8 cellular contexts compared by ENCODE assay signal in genomic region chr1:27526569-27527222, GRCh38. TPM values are rescaled to one million over a fixed set of nuclear protein-coding genes. Genes with fewer than 3 reads are reported as not detected.
DNase-seq lines count a peak whose midpoint lies in the region; ATAC-seq and TF ChIP-seq lines count a peak whose summit lies in the region.

No MANE protein-coding gene starts in this region.

- peaks cover 0 to 3% (median 0%) of the 10 kb centered on the region in 7 donors for H3K9me3 Mint-ChIP-seq in CD14-positive monocyte

- H3K4me1 Mint-ChIP-seq in CD14-positive monocyte = peaks cover 76% of the 10 kb centered on the region

- TF ChIP-seq CTCF in CD14-positive monocyte (IDR thresholded peaks at IDR 0.05) (no peak), HL-60 (IDR thresholded peaks at IDR 0.05; ENCODE audit: insufficient read depth, low read length) (no peak)

- H3K36me3 ChIP-seq in adipocyte (ENCODE audit: control insufficient read depth, insufficient read depth, low read length, severe bottlenecking) (no peaks in the 10 kb centered on the region), mucosa of stomach (ENCODE audit: control insufficient read depth, insufficient read depth, low read length) (no peaks in the 10 kb centered on the region)

- H3K4me1 ChIP-seq in adipocyte (ENCODE audit: control insufficient read depth, insufficient read depth, low read length) = peaks cover 55% of the 10 kb centered on the region
- H3K4me1 ChIP-seq in mucosa of stomach (ENCODE audit: control insufficient read depth, insufficient read depth, low read length) = peaks cover 71% of the 10 kb centered on the region

- peak overlapping the region; percentile 72 to 85 for H3K4me3 Mint-ChIP-seq in CD14-positive monocyte

- peak overlapping the region; percentile 24 for H3K9ac ChIP-seq in adipocyte (ENCODE audit: low read length)
- peak overlapping the region; percentile 59 for H3K9ac ChIP-seq in mucosa of stomach (ENCODE audit: low read length)

- intact Hi-C loops in CD14-positive monocyte (cut with micrococcal nuclease) = no loop called here

- H3K4me3 ChIP-seq in HL-60 (replicated peaks; ENCODE audit: insufficient read depth, low read length) (peak overlapping the region; percentile 49), adipocyte (ENCODE audit: low read length) (no peak overlapping the region), mucosa of stomach (ENCODE audit: low read length) (no peak overlapping the region)

- H3K27ac Mint-ChIP-seq in CD14-positive monocyte = peak overlapping the region; percentile 6 to 91 (median 86)

- H3K27ac ChIP-seq in HL-60 (replicated peaks) = peak overlapping the region; percentile 93

- no peak for DNase-seq in CD14-positive monocyte (ENCODE audit: low spot score)
- DNase-seq in HL-60 (ENCODE audit: low read depth in 1 of 2, low spot score in 1 of 2) = peak; percentile 36 to 43
- DNase-seq in adipocyte (ENCODE audit: low read depth) = no peak
- DNase-seq in pons (ENCODE audit: low spot score) = no peak
- no peak for DNase-seq in NCI-H1694 treated with DMSO at 0.1 percent for 48 hours (lab: John Stamatoyannopoulos, UW)

- ATAC-seq in HG02885 (IDR thresholded peaks at IDR 0.05; ENCODE audit: poor library complexity, unreplicated experiment) (no peak), HG03439 (IDR thresholded peaks at IDR 0.05; ENCODE audit: unreplicated experiment) (no peak)

- peaks cover 2 to 7% of the 10 kb centered on the region in 2 donors for H3K36me3 Mint-ChIP-seq in CD14-positive monocyte

- H3K27me3 Mint-ChIP-seq in CD14-positive monocyte (ENCODE audit: low read depth in 3 of 3) = peaks cover 16 to 17% (median 17%) of the 10 kb centered on the region in 3 donors

- no peaks in the 10 kb centered on the region for H3K9me3 ChIP-seq in adipocyte (ENCODE audit: control insufficient read depth, low read length)
- no peaks in the 10 kb centered on the region for H3K9me3 ChIP-seq in mucosa of stomach (ENCODE audit: control insufficient read depth, low read length)

- no peaks in the 10 kb centered on the region for H3K27me3 ChIP-seq in HL-60 (ENCODE audit: insufficient read depth, poor library complexity, severe bottlenecking)
- no peaks in the 10 kb centered on the region for H3K27me3 ChIP-seq in adipocyte (replicated peaks; ENCODE audit: control insufficient read depth, insufficient read depth, low read length)
- H3K27me3 ChIP-seq in mucosa of stomach (ENCODE audit: control insufficient read depth, insufficient read depth, low read length) = no peaks in the 10 kb centered on the region

RNA-seq across cellular contexts. Expression of gene WASF2, which starts 36.7 kb away (rescaled TPM):
- polyA plus RNA-seq in CD14-positive monocyte = 10 to 100 TPM; 53.5 to 86.4 TPM

Comparison
In these comparisons a context has a peak if more than half of its experiments do, and no peak if none do; other contexts are left out.
1. DNase-seq: peak in HL-60 (2 of 2); none in CD14-positive monocyte (single experiment), adipocyte (single experiment), pons (single experiment) and NCI-H1694 treated with DMSO at 0.1 percent for 48 hours (single experiment).